Comparison of ENCODE assay signal across 13 cellular contexts in the genomic region with DNA sequence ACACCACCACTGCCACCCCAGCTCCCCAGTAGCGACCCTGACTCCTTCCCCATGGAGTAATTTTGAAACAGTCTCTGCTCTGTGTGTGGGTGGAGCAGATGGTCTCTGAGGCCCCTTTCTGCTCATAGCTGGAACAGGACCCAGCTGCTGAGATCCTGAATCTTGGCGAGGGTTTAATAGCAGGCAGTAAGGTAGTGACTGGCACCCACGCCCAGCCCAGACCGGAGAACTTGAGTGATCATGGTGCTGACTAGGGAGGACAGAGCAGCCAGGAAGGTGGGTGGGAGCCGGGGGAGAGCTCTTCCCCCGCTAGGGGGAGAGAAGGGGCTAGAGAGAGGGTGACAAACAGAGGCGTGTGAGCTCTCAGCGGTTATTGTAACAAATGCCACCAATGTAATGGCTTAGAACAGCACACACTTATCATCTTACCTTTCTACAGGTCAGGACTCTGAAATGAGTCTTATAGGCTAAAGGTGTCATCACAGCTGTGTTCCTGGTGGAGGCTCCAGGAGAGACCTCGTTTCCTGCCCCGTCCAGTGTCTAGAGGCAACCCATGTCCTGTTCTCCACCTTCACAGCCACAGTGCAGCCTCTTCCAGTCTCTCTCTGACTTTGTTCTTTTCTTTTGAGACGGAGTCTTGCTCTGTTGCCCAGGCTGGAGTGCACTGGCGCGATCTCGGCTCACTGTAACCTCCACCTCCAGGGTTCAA.
DNase-seq lines count a peak whose midpoint lies in the region; ATAC-seq and FAIRE-seq lines count a peak whose summit lies in the region.
"Had no signal": no experiment of that assay in that cellular context is flagged by ENCODE, and none has a peak within 500 bp of the region (broad histone marks: within the 10 kb centered on the region; RNA-seq: fewer than 3 reads in every experiment).

No MANE protein-coding gene starts in this region.

- H3K27me3 Mint-ChIP-seq in stimulated activated naive CD8-positive, alpha-beta T cell treated with anti-CD3 and anti-CD28 coated beads, Interleukin-15, amount 100 ng/mL, for 72 hours: no peaks in the 10 kb centered on the region
- H3K27me3 Mint-ChIP-seq: activated B cell treated with CpG ODN at 0.5 μM for 24 hours; effector memory CD8-positive, alpha-beta T cell had no signal

- H3K27ac Mint-ChIP-seq in stimulated activated naive CD8-positive, alpha-beta T cell treated with anti-CD3 and anti-CD28 coated beads, Interleukin-15, amount 100 ng/mL, for 72 hours: peak overlapping the region in 1 of 2 donors; percentile 17
- H3K27ac Mint-ChIP-seq: activated B cell treated with CpG ODN at 0.5 μM for 24 hours; effector memory CD8-positive, alpha-beta T cell had no signal

- DNase-seq in stimulated activated naive CD8-positive, alpha-beta T cell treated with anti-CD3 and anti-CD28 coated beads, Interleukin-15, Interleukin-2, amounts not matched to agents 100 U/mL and 50 U/mL, for 24 hours: no peak
- DNase-seq in stimulated activated naive CD8-positive, alpha-beta T cell treated with anti-CD3 and anti-CD28 coated beads, Interleukin-15, amount 100 ng/mL, for 72 hours: no peak
- peak; percentile 37 to 47 for DNase-seq in activated T-cell treated with anti-CD3 and anti-CD28 coated beads, Interleukin-2, amount 50 U/mL, for 48 hours
- DNase-seq in GF-D8 (lab: John Stamatoyannopoulos, UW): no peak
- DNase-seq in GM19239 (ENCODE audit: insufficient read length, low spot score): no peak
- DNase-seq: activated B cell treated with CpG ODN at 0.5 μM for 24 hours; activated effector memory CD4-positive, alpha-beta T cell treated with Interleukin-2 at 50 U/mL for 16 hours; C1 segment of cervical spinal cord; effector memory CD8-positive, alpha-beta T cell; NCI-H2081 had no signal

- peak; percentile 52 for ATAC-seq in stimulated activated naive CD8-positive, alpha-beta T cell treated with anti-CD3 and anti-CD28 coated beads, Interleukin-15, Interleukin-2, amounts not matched to agents 100 U/mL and 50 U/mL, for 24 hours
- ATAC-seq in stimulated activated naive CD8-positive, alpha-beta T cell treated with anti-CD3 and anti-CD28 coated beads, Interleukin-15, amount 100 ng/mL, for 72 hours: no peak
- ATAC-seq in GM21390 (IDR thresholded peaks at IDR 0.05; ENCODE audit: unreplicated experiment): no peak
- ATAC-seq: effector memory CD8-positive, alpha-beta T cell; gastroesophageal sphincter had no signal

- FAIRE-seq in GM19239 (lab: Jason Lieb, UNC): no peak
- FAIRE-seq: keratinocyte had no signal

- no peak overlapping the region for H3K4me3 Mint-ChIP-seq in stimulated activated naive CD8-positive, alpha-beta T cell treated with anti-CD3 and anti-CD28 coated beads, Interleukin-15, amount 100 ng/mL, for 72 hours
- H3K4me3 Mint-ChIP-seq: activated B cell treated with CpG ODN at 0.5 μM for 24 hours; effector memory CD8-positive, alpha-beta T cell had no signal

- H3K4me1 Mint-ChIP-seq in stimulated activated naive CD8-positive, alpha-beta T cell treated with anti-CD3 and anti-CD28 coated beads, Interleukin-15, amount 100 ng/mL, for 72 hours: peaks cover 11% of the 10 kb centered on the region

- H3K9me3 Mint-ChIP-seq in stimulated activated naive CD8-positive, alpha-beta T cell treated with anti-CD3 and anti-CD28 coated beads, Interleukin-15, amount 100 ng/mL, for 72 hours: peaks cover 0 to 7% of the 10 kb centered on the region in 2 donors
- H3K9me3 Mint-ChIP-seq: activated B cell treated with CpG ODN at 0.5 μM for 24 hours; effector memory CD8-positive, alpha-beta T cell had no signal

Comparison
In these comparisons a context has a peak if more than half of its experiments do, and no peak if none do; other contexts are left out.
1. DNase-seq: peak in activated T-cell treated with anti-CD3 and anti-CD28 coated beads, Interleukin-2, amount 50 U/mL, for 48 hours (2 of 2); none in stimulated activated naive CD8-positive, alpha-beta T cell treated with anti-CD3 and anti-CD28 coated beads, Interleukin-15, Interleukin-2, amounts not matched to agents 100 U/mL and 50 U/mL, for 24 hours (single experiment), stimulated activated naive CD8-positive, alpha-beta T cell treated with anti-CD3 and anti-CD28 coated beads, Interleukin-15, amount 100 ng/mL, for 72 hours (0 of 2), GF-D8 (single experiment) and GM19239 (single experiment).